11 cellular contexts compared by ENCODE assay signal in genomic region chr7:83820641-83821040, GRCh38.
"Had no signal": no experiment of that assay in that cellular context is flagged by ENCODE, and none has a peak within 500 bp of the region (broad histone marks: within the 10 kb centered on the region; RNA-seq: fewer than 3 reads in every experiment).

No MANE protein-coding gene starts in this region.

- H3K36me3 ChIP-seq: HAP-1 had no signal

- DNase-seq: GM23248, GOT3, H7, HCEC 1CT, HFFc6 had no signal

- H3K9me3 Mint-ChIP-seq: GM23338 had no signal

- FAIRE-seq: H1, H54 had no signal

- H2AFZ ChIP-seq: GM23248 had no signal

- H3K4me1 ChIP-seq: HAP-1 had no signal

- H3K4me3 ChIP-seq: GM23248, GM23338, HAP-1 had no signal

- H3K4me2 ChIP-seq: GM23338 had no signal

- H3K9me3 ChIP-seq: HAP-1 had no signal

- H3K4me3 Mint-ChIP-seq: GM23338, H9, HFFc6 had no signal

- H3K27ac ChIP-seq: GM23248 had no signal

- ATAC-seq: GM23338, HCT116 had no signal

- H3K9ac ChIP-seq: GM23248 had no signal

- H3K4me1 Mint-ChIP-seq: GM23338 had no signal

- H3K27ac Mint-ChIP-seq: GM23338, HFFc6 had no signal
